ENCODE assay signal across 36 cellular contexts in genomic region chr3:39763390-39763789, GRCh38. TPM values are rescaled to one million over a fixed set of nuclear protein-coding genes. Genes with fewer than 3 reads are reported as not detected.
"Had no signal": no experiment of that assay in that cellular context is flagged by ENCODE, and none has a peak within 500 bp of the region (broad histone marks: within the 10 kb centered on the region; RNA-seq: fewer than 3 reads in every experiment).

No MANE protein-coding gene starts in this region.

- H3K4me1 ChIP-seq: adrenal gland, body of pancreas, breast epithelium had no signal

- DNase-seq: activated B cell treated with CpG ODN at 0.5 μM for 24 hours; activated CD4-positive, alpha-beta memory T cell treated with anti-CD3 and anti-CD28 coated beads for 36 hours; activated CD4-positive, alpha-beta T cell treated with anti-CD3 and anti-CD28 coated beads for 4 hours; activated CD4-positive, alpha-beta T cell treated with anti-CD3 and anti-CD28 coated beads, Interleukin-2, amount 10 ng/mL, durations not matched to agents 24 days and 14 days; activated CD4-positive, alpha-beta T cell treated with anti-CD3 and anti-CD28 coated beads, Interleukin-2, amount 50 U/mL, for 1 hour; activated CD4-positive, alpha-beta T cell treated with anti-CD3 and anti-CD28 coated beads, Interleukin-2, amount 50 U/mL, for 4 hours; activated CD4-positive, CD25-positive, alpha-beta regulatory T cell treated with anti-CD3 and anti-CD28 coated beads, Interleukin-2, amount 50 U/mL, for 72 hours; activated CD8-positive, alpha-beta memory T cell treated with anti-CD3 and anti-CD28 coated beads, Interleukin-2, amount 50 U/mL, for 4 hours; activated CD8-positive, alpha-beta T cell treated with anti-CD3 and anti-CD28 coated beads for 36 hours; activated effector memory CD4-positive, alpha-beta T cell treated with anti-CD3 and anti-CD28 coated beads, Interleukin-2, amount 50 U/mL, for 16 hours; activated gamma-delta T cell treated with Interleukin-2 at 50 U/mL for 16 hours; activated naive CD4-positive, alpha-beta T cell; activated naive CD4-positive, alpha-beta T cell treated with anti-CD3 and anti-CD28 coated beads for 36 hours; activated naive CD4-positive, alpha-beta T cell treated with anti-CD3 and anti-CD28 coated beads, Interleukin-2, amount 50 U/mL, for 16 hours; activated naive CD8-positive, alpha-beta T cell treated with anti-CD3 and anti-CD28 coated beads for 36 hours; activated T-cell treated with anti-CD3 and anti-CD28 coated beads for 4 hours; activated T-cell treated with anti-CD3 and anti-CD28 coated beads, Interleukin-2, amount 50 U/mL, for 1 hour; activated T-cell treated with anti-CD3 and anti-CD28 coated beads, Interleukin-2, amount 50 U/mL, for 4 hours; activated T-cell treated with anti-CD3 and anti-CD28 coated beads, Interleukin-2, amount 50 U/mL, for 72 hours; adrenal gland; amniotic stem cell; aorta; body of pancreas; brain microvascular endothelial cell; central memory CD4-positive, alpha-beta T cell; T-helper 1 cell; T-helper 2 cell; T-helper 9 cell had no signal

- H3K36me3 ChIP-seq: adrenal gland, brain microvascular endothelial cell had no signal

- H3K27me3 ChIP-seq: adrenal gland, body of pancreas, brain microvascular endothelial cell, breast epithelium had no signal

- H3K4me3 ChIP-seq: adrenal gland, body of pancreas, breast epithelium had no signal

- FAIRE-seq: astrocyte, TTC549 had no signal

- H3K27ac ChIP-seq: adrenal gland, body of pancreas, brain microvascular endothelial cell, breast epithelium, VCaP had no signal

- H3K9me3 ChIP-seq: adrenal gland, body of pancreas, breast epithelium had no signal

- ATAC-seq: activated CD8-positive, alpha-beta T cell treated with anti-CD3 and anti-CD28 coated beads for 36 hours; activated naive CD4-positive, alpha-beta T cell treated with anti-CD3 and anti-CD28 coated beads, Interleukin-2, amount 50 U/mL, for 72 hours; activated T-cell treated with anti-CD3 and anti-CD28 coated beads, Interleukin-2, amount 50 U/mL, for 4 hours; activated T-cell treated with anti-CD3 and anti-CD28 coated beads, Interleukin-2, amount 50 U/mL, for 72 hours; activated T-helper 17 cell treated with anti-CD3 and anti-CD28 coated beads, Interleukin-2, amount 50 U/mL, for 72 hours; body of pancreas had no signal

RNA-seq across cellular contexts. Expression of gene MYRIP, which starts 46.0 kb away (rescaled TPM):
- total RNA-seq: activated CD4-positive, alpha-beta memory T cell treated with anti-CD3 and anti-CD28 coated beads for 36 hours; activated CD4-positive, alpha-beta T cell treated with anti-CD3 and anti-CD28 coated beads, Interleukin-2, amount 10 ng/mL, durations not matched to agents 24 days and 14 days; activated CD8-positive, alpha-beta memory T cell treated with anti-CD3 and anti-CD28 coated beads for 36 hours; activated CD8-positive, alpha-beta T cell treated with anti-CD3 and anti-CD28 coated beads for 36 hours; activated naive CD4-positive, alpha-beta T cell treated with anti-CD3 and anti-CD28 coated beads for 36 hours; activated naive CD4-positive, alpha-beta T cell treated with anti-CD3 and anti-CD28 coated beads, Interleukin-2, amount 50 U/mL, for 72 hours; activated naive CD8-positive, alpha-beta T cell treated with anti-CD3 and anti-CD28 coated beads for 36 hours; activated T-cell treated with anti-CD3 and anti-CD28 coated beads, Interleukin-2, amount 50 U/mL, for 4 hours; activated T-cell treated with anti-CD3 and anti-CD28 coated beads, Interleukin-2, amount 50 U/mL, for 72 hours; activated T-helper 1 cell treated with anti-CD3 and anti-CD28 coated beads, Interleukin-12 subunit alpha, Interleukin-12 subunit beta, Interleukin-2, Interleukin-4 antibody, amounts not matched to agents 30 ng/mL and 10 ng/mL and 1 ng/mL, durations not matched to agents 14 hours and 24 hours and 36 hours; activated T-helper 17 cell treated with anti-CD3 and anti-CD28 coated beads, Interleukin-2, amount 50 U/mL, for 72 hours had no signal
